ENCODE assay signal across 1 cellular context in the genomic region with DNA sequence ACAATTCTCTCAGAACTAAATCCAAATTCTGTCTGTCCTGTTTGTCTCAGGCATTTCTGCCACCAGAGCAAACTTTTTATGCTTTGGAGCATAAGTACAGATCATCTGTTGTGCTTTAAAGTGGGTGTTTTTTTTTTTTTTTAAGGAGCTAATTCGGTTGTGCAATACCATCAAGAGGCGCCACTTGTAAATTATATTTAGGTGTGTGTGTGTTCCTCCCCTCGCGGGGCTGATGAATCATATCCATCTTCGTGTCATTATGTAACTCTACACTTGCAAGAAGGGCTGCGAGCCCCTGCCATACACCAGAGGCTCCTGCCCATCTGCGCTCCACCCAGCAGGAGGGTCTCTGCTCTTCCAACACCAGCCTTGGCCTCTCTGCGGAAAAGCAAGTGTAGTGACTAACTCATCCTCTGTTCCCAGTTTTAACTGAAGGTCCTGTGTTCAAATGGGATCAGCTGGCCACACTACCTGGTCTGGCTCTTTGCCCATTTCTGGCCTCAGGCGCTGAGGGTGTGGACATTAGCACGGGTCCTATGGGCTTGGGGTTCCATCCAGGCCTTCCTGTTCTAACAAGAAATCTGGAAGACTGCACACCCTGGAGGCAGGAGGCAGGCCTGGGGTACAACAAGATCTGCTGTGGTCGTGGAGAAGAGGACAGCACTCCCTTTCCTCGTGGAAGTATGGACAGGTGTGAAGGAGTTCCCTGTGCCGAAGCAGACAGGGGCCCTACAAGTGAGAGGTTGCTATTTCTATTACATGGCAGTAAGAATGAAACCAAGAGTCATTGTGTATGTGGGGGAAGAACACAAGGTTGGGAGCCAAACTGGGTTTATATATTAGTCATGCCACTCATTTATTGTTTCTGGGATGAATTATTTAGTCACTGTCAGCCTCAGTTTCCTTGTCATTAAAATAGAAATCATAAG.
TF ChIP-seq lines count a peak whose summit lies in the region.

No MANE protein-coding gene starts in this region.

TF ChIP-seq in GM23338, 12 proteins besides CTCF, POLR2A, EP300 and RAD21 (continued from another document):
- TF ChIP-seq, protein P1, sequence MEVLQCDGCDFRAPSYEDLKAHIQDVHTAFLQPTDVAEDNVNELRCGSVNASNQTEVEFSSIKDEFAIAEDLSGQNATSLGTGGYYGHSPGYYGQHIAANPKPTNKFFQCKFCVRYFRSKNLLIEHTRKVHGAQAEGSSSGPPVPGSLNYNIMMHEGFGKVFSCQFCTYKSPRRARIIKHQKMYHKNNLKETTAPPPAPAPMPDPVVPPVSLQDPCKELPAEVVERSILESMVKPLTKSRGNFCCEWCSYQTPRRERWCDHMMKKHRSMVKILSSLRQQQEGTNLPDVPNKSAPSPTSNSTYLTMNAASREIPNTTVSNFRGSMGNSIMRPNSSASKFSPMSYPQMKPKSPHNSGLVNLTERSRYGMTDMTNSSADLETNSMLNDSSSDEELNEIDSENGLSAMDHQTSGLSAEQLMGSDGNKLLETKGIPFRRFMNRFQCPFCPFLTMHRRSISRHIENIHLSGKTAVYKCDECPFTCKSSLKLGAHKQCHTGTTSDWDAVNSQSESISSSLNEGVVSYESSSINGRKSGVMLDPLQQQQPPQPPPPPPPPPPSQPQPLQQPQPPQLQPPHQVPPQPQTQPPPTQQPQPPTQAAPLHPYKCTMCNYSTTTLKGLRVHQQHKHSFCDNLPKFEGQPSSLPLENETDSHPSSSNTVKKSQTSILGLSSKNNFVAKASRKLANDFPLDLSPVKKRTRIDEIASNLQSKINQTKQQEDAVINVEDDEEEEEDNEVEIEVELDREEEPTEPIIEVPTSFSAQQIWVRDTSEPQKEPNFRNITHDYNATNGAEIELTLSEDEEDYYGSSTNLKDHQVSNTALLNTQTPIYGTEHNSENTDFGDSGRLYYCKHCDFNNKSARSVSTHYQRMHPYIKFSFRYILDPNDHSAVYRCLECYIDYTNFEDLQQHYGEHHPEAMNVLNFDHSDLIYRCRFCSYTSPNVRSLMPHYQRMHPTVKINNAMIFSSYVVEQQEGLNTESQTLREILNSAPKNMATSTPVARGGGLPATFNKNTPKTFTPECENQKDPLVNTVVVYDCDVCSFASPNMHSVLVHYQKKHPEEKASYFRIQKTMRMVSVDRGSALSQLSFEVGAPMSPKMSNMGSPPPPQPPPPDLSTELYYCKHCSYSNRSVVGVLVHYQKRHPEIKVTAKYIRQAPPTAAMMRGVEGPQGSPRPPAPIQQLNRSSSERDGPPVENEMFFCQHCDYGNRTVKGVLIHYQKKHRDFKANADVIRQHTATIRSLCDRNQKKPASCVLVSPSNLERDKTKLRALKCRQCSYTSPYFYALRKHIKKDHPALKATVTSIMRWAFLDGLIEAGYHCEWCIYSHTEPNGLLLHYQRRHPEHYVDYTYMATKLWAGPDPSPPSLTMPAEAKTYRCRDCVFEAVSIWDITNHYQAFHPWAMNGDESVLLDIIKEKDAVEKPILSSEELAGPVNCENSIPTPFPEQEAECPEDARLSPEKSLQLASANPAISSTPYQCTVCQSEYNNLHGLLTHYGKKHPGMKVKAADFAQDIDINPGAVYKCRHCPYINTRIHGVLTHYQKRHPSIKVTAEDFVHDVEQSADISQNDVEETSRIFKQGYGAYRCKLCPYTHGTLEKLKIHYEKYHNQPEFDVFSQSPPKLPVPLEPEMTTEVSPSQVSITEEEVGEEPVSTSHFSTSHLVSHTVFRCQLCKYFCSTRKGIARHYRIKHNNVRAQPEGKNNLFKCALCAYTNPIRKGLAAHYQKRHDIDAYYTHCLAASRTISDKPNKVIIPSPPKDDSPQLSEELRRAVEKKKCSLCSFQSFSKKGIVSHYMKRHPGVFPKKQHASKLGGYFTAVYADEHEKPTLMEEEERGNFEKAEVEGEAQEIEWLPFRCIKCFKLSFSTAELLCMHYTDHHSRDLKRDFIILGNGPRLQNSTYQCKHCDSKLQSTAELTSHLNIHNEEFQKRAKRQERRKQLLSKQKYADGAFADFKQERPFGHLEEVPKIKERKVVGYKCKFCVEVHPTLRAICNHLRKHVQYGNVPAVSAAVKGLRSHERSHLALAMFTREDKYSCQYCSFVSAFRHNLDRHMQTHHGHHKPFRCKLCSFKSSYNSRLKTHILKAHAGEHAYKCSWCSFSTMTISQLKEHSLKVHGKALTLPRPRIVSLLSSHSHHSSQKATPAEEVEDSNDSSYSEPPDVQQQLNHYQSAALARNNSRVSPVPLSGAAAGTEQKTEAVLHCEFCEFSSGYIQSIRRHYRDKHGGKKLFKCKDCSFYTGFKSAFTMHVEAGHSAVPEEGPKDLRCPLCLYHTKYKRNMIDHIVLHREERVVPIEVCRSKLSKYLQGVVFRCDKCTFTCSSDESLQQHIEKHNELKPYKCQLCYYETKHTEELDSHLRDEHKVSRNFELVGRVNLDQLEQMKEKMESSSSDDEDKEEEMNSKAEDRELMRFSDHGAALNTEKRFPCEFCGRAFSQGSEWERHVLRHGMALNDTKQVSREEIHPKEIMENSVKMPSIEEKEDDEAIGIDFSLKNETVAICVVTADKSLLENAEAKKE (CRISPR knock-in tag; IDR thresholded peaks at IDR 0.05) = no peak
